In genomic region chr7:63054191-63054661, GRCh38 we compare ENCODE assay signal across 16 cellular contexts.
DNase-seq lines count a peak whose midpoint lies in the region; ATAC-seq and TF ChIP-seq lines count a peak whose summit lies in the region.
"Had no signal": no experiment of that assay in that cellular context is flagged by ENCODE, and none has a peak within 500 bp of the region (broad histone marks: within the 10 kb centered on the region; RNA-seq: fewer than 3 reads in every experiment).

No MANE protein-coding gene starts in this region.

- H3K27me3 Mint-ChIP-seq in chondrocyte (ENCODE audit: low read depth) (no peaks in the 10 kb centered on the region), glutamatergic neuron (ENCODE audit: unreplicated experiment) (no peaks in the 10 kb centered on the region)
- H3K27me3 Mint-ChIP-seq: B cell; CD4-positive, alpha-beta T cell; CD8-positive, alpha-beta memory T cell had no signal

- H3K4me3 Mint-ChIP-seq in chondrocyte (ENCODE audit: unreplicated experiment), result no peak overlapping the region
- no peak overlapping the region for H3K4me3 Mint-ChIP-seq in glutamatergic neuron (ENCODE audit: unreplicated experiment)
- H3K4me3 Mint-ChIP-seq: B cell; CD4-positive, alpha-beta T cell; CD8-positive, alpha-beta memory T cell had no signal

- H3K4me1 Mint-ChIP-seq in chondrocyte (ENCODE audit: low read depth) (no peaks in the 10 kb centered on the region), glutamatergic neuron (ENCODE audit: low read depth, unreplicated experiment) (no peaks in the 10 kb centered on the region)
- H3K4me1 Mint-ChIP-seq: B cell; CD8-positive, alpha-beta memory T cell had no signal

- DNase-seq in cardiac septum (ENCODE audit: low spot score) (peak; percentile 53), Right ventricle myocardium inferior (ENCODE audit: missing footprints) (no peak), chondrocyte (ENCODE audit: low spot score) (peak; percentile 93), sciatic nerve (ENCODE audit: low spot score) (peak; percentile 34), NK-92 (lab: John Stamatoyannopoulos, UW; ENCODE audit: unreplicated experiment) (no peak), glutamatergic neuron (no peak), NCI-H1930 (lab: John Stamatoyannopoulos, UW) (no peak)
- DNase-seq: CD4-positive, alpha-beta T cell; CD8-positive, alpha-beta memory T cell; DMS 273 treated with DMSO at 0.1 percent for 48 hours; DMS79; EL; GDM1; H7 had no signal

- H3K36me3 Mint-ChIP-seq in chondrocyte (ENCODE audit: low read depth) (no peaks in the 10 kb centered on the region), glutamatergic neuron (ENCODE audit: unreplicated experiment) (peaks cover 8% of the 10 kb centered on the region)
- H3K36me3 Mint-ChIP-seq: CD8-positive, alpha-beta memory T cell had no signal

- no peak overlapping the region for H3K27ac Mint-ChIP-seq in chondrocyte (ENCODE audit: unreplicated experiment)
- no peak overlapping the region for H3K27ac Mint-ChIP-seq in glutamatergic neuron (ENCODE audit: unreplicated experiment)
- H3K27ac Mint-ChIP-seq: B cell; CD4-positive, alpha-beta T cell; CD8-positive, alpha-beta memory T cell had no signal

- no peak for TF ChIP-seq CTCF in chondrocyte (IDR thresholded peaks at IDR 0.05)
- no peak for TF ChIP-seq CTCF in glutamatergic neuron (IDR thresholded peaks at IDR 0.05; ENCODE audit: partially characterized antibody, unreplicated experiment)

- H3K9me3 Mint-ChIP-seq in chondrocyte (ENCODE audit: low read depth), result peaks cover 50% of the 10 kb centered on the region
- H3K9me3 Mint-ChIP-seq in glutamatergic neuron (ENCODE audit: unreplicated experiment), result peaks cover 25% of the 10 kb centered on the region

- ATAC-seq in Right ventricle myocardium inferior (no peak), sciatic nerve (no peak)
- ATAC-seq: HCT116 had no signal

- intact Hi-C loops in cardiac septum (cut with DNase I), result no loop called here
- intact Hi-C loops in Right ventricle myocardium inferior (cut with DNase I), result no loop called here
- intact Hi-C loops in sciatic nerve (cut with DNase I), result no loop called here

Comparison
In these comparisons a context has a peak if more than half of its experiments do, and no peak if none do; other contexts are left out.
1. DNase-seq: peak in cardiac septum (single experiment), chondrocyte (single experiment) and sciatic nerve (single experiment); none in Right ventricle myocardium inferior (single experiment), NK-92 (single experiment), glutamatergic neuron (single experiment) and NCI-H1930 (0 of 2).